In genomic region chr10:3452234-3452633, GRCh38 we compare ENCODE assay signal across 8 cellular contexts.
DNase-seq lines count a peak whose midpoint lies in the region; ATAC-seq and TF ChIP-seq lines count a peak whose summit lies in the region.

No MANE protein-coding gene starts in this region.

- H2BK5ac ChIP-seq in neuronal stem cell (ENCODE audit: low read length) = no peak overlapping the region

- no peak for ATAC-seq in naive thymus-derived CD8-positive, alpha-beta T cell
- ATAC-seq in left colon = no peak

- H3K4ac ChIP-seq in neuronal stem cell (ENCODE audit: low read length) = no peak overlapping the region

- WGBS in neuronal stem cell (ENCODE audit: extremely low coverage in 2 of 2, insufficient read length in 2 of 2, insufficient replicate concordance in 1 of 2), 2 donors = no CpG with 5 or more reads among the region's 3 CpGs

- peaks cover 0 to 10% (median 2%) of the 10 kb centered on the region in 5 donors for H3K27me3 Mint-ChIP-seq in naive thymus-derived CD8-positive, alpha-beta T cell

- no peaks in the 10 kb centered on the region for H3K9me3 Mint-ChIP-seq in naive thymus-derived CD8-positive, alpha-beta T cell

- H3K18ac ChIP-seq in neuronal stem cell (ENCODE audit: low read length) = no peak overlapping the region

- H3K36me3 Mint-ChIP-seq in naive thymus-derived CD8-positive, alpha-beta T cell = no peaks in the 10 kb centered on the region

- no peak overlapping the region for H2BK120ac ChIP-seq in neuronal stem cell (ENCODE audit: low read depth, low read length)

- peaks cover 0 to 10% (median 0%) of the 10 kb centered on the region in 4 donors for H3K4me1 Mint-ChIP-seq in naive thymus-derived CD8-positive, alpha-beta T cell

- peak overlapping the region; percentile 99 for H3K27ac ChIP-seq in SJSA1
- no peak overlapping the region for H3K27ac ChIP-seq in neuronal stem cell (replicated peaks; ENCODE audit: low read length)

- no peak overlapping the region for H2BK15ac ChIP-seq in neuronal stem cell (ENCODE audit: low read length)

- peaks cover 54% of the 10 kb centered on the region for H3K4me1 ChIP-seq in SJSA1 (replicated peaks)
- H3K4me1 ChIP-seq in neuronal stem cell (ENCODE audit: control insufficient read depth in 2 of 2, insufficient read depth in 1 of 2, low read depth in 1 of 2, low read length in 2 of 2) = peaks cover 8 to 11% of the 10 kb centered on the region in 2 donors

- no peak overlapping the region for H2AK5ac ChIP-seq in neuronal stem cell (ENCODE audit: low read depth, low read length)

- H3K27ac Mint-ChIP-seq in naive thymus-derived CD8-positive, alpha-beta T cell = no peak overlapping the region

- no peak overlapping the region for H3K23ac ChIP-seq in neuronal stem cell (ENCODE audit: low read depth, low read length, poor library complexity)

- peak overlapping the region; percentile 76 for H2AFZ ChIP-seq in neuronal stem cell (ENCODE audit: low read length)

- H3K9me3 ChIP-seq in SJSA1 (replicated peaks) (no peaks in the 10 kb centered on the region), neuronal stem cell (replicated peaks in 1 of 2; ENCODE audit: control insufficient read depth in 2 of 2, insufficient read depth in 1 of 2, low read depth in 1 of 2, low read length in 2 of 2) (peaks cover 0 to 7% of the 10 kb centered on the region in 2 donors)

- no peak overlapping the region for H3K9ac ChIP-seq in neuronal stem cell (ENCODE audit: low read depth, low read length, poor library complexity)

- H3K27me3 ChIP-seq in SJSA1 (replicated peaks) (no peaks in the 10 kb centered on the region), neuronal stem cell (ENCODE audit: control insufficient read depth in 3 of 3, insufficient read depth in 3 of 3, low read depth in 1 of 3, low read length in 3 of 3) (no peaks in the 10 kb centered on the region)

- POLR2A ChIA-PET in naive thymus-derived CD8-positive, alpha-beta T cell (lab: Charles Lee) = no interaction called here

- no peak overlapping the region for H4K91ac ChIP-seq in neuronal stem cell (ENCODE audit: low read depth, low read length, poor library complexity)

- H3K4me3 ChIP-seq in SJSA1 = peak overlapping the region; percentile 4
- H3K4me3 ChIP-seq in neuronal stem cell (ENCODE audit: low read length in 2 of 2) = no peak overlapping the region

- no peak overlapping the region for H3K4me3 Mint-ChIP-seq in naive thymus-derived CD8-positive, alpha-beta T cell

- no peaks in the 10 kb centered on the region for H3K36me3 ChIP-seq in SJSA1
- H3K36me3 ChIP-seq in neuronal stem cell (replicated peaks in 1 of 2; ENCODE audit: control insufficient read depth in 2 of 2, insufficient read depth in 2 of 2, low read length in 2 of 2) = no peaks in the 10 kb centered on the region

- no peak overlapping the region for H4K8ac ChIP-seq in neuronal stem cell (ENCODE audit: low read depth, low read length)

- H3K4me2 ChIP-seq in neuronal stem cell (ENCODE audit: insufficient read depth, low read length, poor library complexity, severe bottlenecking) = no peak overlapping the region

- H2BK12ac ChIP-seq in neuronal stem cell (ENCODE audit: low read length) = no peak overlapping the region

- DNase-seq in AG09319 (ENCODE audit: extremely low read depth, low read depth) (peak; percentile 85), SJSA1 (ENCODE audit: low read depth in 1 of 2, low spot score in 2 of 2) (peak; percentile 88 to 96), fibroblast of the conjunctiva (ENCODE audit: low read depth) (peak; percentile 88), neuronal stem cell (ENCODE audit: low spot score) (no peak), left colon (no peak), NCI-H526 (lab: John Stamatoyannopoulos, UW) (no peak)
- DNase-seq in activated T-cell treated with anti-CD3 and anti-CD28 coated beads, Interleukin-2, amount 50 U/mL, for 1 hour = no peak
- DNase-seq in naive thymus-derived CD8-positive, alpha-beta T cell = no peak

- peak; percentile 60 for TF ChIP-seq CTCF in AG09319 (IDR thresholded peaks at IDR 0.05; ENCODE audit: low read depth, low read length)

- intact Hi-C loops in left colon (cut with DNase I, micrococcal nuclease) = no loop called here

- no peaks in the 10 kb centered on the region for H3K79me1 ChIP-seq in neuronal stem cell (ENCODE audit: low read depth, low read length)

- H3K14ac ChIP-seq in neuronal stem cell (ENCODE audit: low read length) = no peak overlapping the region

Comparison
In these comparisons a context has a peak if more than half of its experiments do, and no peak if none do; other contexts are left out.
1. DNase-seq: peak in AG09319 (single experiment), SJSA1 (2 of 2) and fibroblast of the conjunctiva (single experiment); none in neuronal stem cell (single experiment), activated T-cell treated with anti-CD3 and anti-CD28 coated beads, Interleukin-2, amount 50 U/mL, for 1 hour (single experiment), naive thymus-derived CD8-positive, alpha-beta T cell (0 of 10), left colon (0 of 2) and NCI-H526 (0 of 2).